ENCODE assay signal across 9 cellular contexts in the genomic region with DNA sequence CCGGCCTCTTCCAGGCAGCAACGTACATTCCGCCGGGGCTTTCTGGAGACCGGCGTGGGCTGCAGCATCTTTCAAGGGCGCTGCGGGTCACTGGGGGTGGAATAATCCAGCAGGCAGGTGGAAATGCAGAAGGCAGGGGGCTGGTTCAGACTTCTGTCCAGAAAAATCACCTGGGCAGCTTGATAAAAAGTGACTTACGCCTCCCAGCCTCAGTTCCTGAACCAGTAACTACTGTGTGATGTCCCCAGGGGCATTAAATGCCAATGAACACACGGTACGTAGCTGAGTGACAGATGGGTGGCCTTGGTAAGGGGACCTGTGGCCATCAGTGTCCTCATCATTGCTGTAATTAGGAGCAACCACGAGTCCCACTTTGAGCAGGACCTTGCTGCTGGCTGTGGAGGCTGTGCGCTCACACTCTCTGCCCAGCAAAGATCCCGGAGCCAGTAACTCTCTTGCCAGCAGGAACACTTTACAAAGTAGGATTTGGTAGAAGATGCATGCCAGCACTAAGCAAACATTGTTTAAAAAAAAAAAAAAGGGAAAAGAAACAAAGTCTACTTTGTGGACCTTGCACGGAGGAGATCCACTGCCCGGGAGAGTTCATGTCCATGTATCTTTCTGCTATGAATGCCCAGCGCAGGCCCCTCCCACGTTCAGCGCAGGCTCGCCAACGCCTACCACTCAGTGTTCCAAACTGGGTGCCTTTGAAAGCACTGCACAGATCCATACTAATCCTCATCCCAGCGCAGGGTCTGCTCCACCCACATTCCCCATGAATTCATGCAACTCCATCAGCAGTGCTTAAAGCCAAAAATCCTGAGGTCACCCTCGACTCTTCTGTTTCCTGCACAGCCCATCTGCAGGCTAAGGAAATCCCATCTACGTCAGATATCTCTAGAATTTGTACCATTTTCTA.
DNase-seq lines count a peak whose midpoint lies in the region; ATAC-seq and TF ChIP-seq lines count a peak whose summit lies in the region.
"Had no signal": no experiment of that assay in that cellular context is flagged by ENCODE, and none has a peak within 500 bp of the region (broad histone marks: within the 10 kb centered on the region; RNA-seq: fewer than 3 reads in every experiment).

No MANE protein-coding gene starts in this region.

- H3K4me3 ChIP-seq in epithelial cell of proximal tubule (ENCODE audit: low read depth, low read length) (peak overlapping the region; percentile 14), tibial artery (peak overlapping the region; percentile 26 to 49)

- H3K27me3 ChIP-seq in tibial artery: no peaks in the 10 kb centered on the region

- intact Hi-C loops in tibial artery (cut with DNase I; ENCODE audit: low total_unique reads): no loop called here

- no peak for ATAC-seq in GM18909 (IDR thresholded peaks at IDR 0.05; ENCODE audit: poor library complexity, unreplicated experiment)

- no peaks in the 10 kb centered on the region for H3K36me3 ChIP-seq in tibial artery

- H3K9me3 ChIP-seq in tibial artery: no peaks in the 10 kb centered on the region

- peaks cover 0 to 82% (median 66%) of the 10 kb centered on the region in 4 donors for H3K4me1 ChIP-seq in tibial artery

- peak; percentile 26 for DNase-seq in NCI-H510A treated with DMSO at 0.1 percent for 48 hours (lab: John Stamatoyannopoulos, UW)
- DNase-seq in NCI-H510A (lab: John Stamatoyannopoulos, UW): no peak
- DNase-seq in epithelial cell of proximal tubule (ENCODE audit: low read depth): no peak
- DNase-seq in mucosa of gallbladder (ENCODE audit: low spot score): peak; percentile 86
- DNase-seq in tibial artery: peak; percentile 64 to 84
- no peak for DNase-seq in stimulated activated CD4-positive, alpha-beta T cell treated with anti-CD3 and anti-CD28 coated beads, Interleukin-4, amount 100 ng/mL, for 24 hours
- DNase-seq in stimulated activated CD4-positive, alpha-beta T cell treated with anti-CD3 and anti-CD28 coated beads, Interleukin-12 subunit alpha, Interleukin-12 subunit beta, amount 100 ng/mL, for 4 hours: no peak
- DNase-seq: stimulated activated CD4-positive, alpha-beta T cell treated with anti-CD3 and anti-CD28 coated beads, Interleukin-15, amount 100 ng/mL, for 24 hours had no signal

- no peak for TF ChIP-seq CTCF in epithelial cell of proximal tubule (conservative IDR thresholded peaks at IDR 0.05; ENCODE audit: low read depth, low read length)
- no peak for TF ChIP-seq CTCF in tibial artery (IDR thresholded peaks at IDR 0.05)

- peak overlapping the region; percentile 81 to 89 for H3K27ac ChIP-seq in tibial artery

Comparison
In these comparisons a context has a peak if more than half of its experiments do, and no peak if none do; other contexts are left out.
1. DNase-seq: peak in NCI-H510A treated with DMSO at 0.1 percent for 48 hours (single experiment), mucosa of gallbladder (single experiment) and tibial artery (2 of 2); none in NCI-H510A (single experiment), epithelial cell of proximal tubule (single experiment), stimulated activated CD4-positive, alpha-beta T cell treated with anti-CD3 and anti-CD28 coated beads, Interleukin-4, amount 100 ng/mL, for 24 hours (single experiment) and stimulated activated CD4-positive, alpha-beta T cell treated with anti-CD3 and anti-CD28 coated beads, Interleukin-12 subunit alpha, Interleukin-12 subunit beta, amount 100 ng/mL, for 4 hours (single experiment).